In the genomic region with DNA sequence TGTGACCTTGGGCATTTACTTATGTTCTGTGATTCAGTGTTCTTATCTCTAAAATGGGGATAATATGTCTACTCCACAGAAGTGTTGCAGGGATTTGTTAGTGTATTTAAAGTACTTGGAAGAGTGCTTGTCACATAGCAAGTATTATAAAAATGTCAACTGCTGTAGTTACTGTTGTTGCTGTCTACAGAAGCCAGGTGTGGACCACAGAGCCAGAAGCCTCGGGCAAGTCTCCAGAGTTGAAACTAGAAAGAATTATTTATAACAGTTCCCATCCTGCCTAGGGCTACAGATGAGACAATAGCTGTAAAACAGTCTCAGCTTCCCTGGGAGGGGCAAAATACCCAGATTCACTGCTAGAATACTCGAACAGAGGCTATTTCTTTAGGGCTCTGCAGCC, we compare ENCODE assay signal across 12 cellular contexts. TPM values are rescaled to one million over a fixed set of nuclear protein-coding genes. Genes with fewer than 3 reads are reported as not detected.
DNase-seq lines count a peak whose midpoint lies in the region; ATAC-seq and TF ChIP-seq lines count a peak whose summit lies in the region.
"Had no signal": no experiment of that assay in that cellular context is flagged by ENCODE, and none has a peak within 500 bp of the region (broad histone marks: within the 10 kb centered on the region; RNA-seq: fewer than 3 reads in every experiment).

No MANE protein-coding gene starts in this region.

- H3K4me1 Mint-ChIP-seq in T-cell: peaks cover 14 to 31% (median 17%) of the 10 kb centered on the region in 3 donors
- peaks cover 52% of the 10 kb centered on the region for H3K4me1 Mint-ChIP-seq in memory B cell
- peaks cover 25% of the 10 kb centered on the region for H3K4me1 Mint-ChIP-seq in WTC11

- POLR2A ChIA-PET in T-cell (lab: Charles Lee): interaction anchor here in 1 of 2 donors (0.6 to 0.7 kb wide), 2 partner anchors 59 to 75 kb away, joined by 3 read pairs; no protein-coding TSS in a partner anchor
- POLR2A ChIA-PET in WTC11 (lab: Charles Lee): no interaction called here

- H3K27ac Mint-ChIP-seq in T-cell (peak overlapping the region; percentile 57 to 61), memory B cell (peak overlapping the region; percentile 83), WTC11 (no peak overlapping the region)

- no peak for TF ChIP-seq CTCF in WTC11 (IDR thresholded peaks at IDR 0.05)

- H3K27me3 Mint-ChIP-seq in T-cell (no peaks in the 10 kb centered on the region), memory B cell (no peaks in the 10 kb centered on the region), WTC11 (ENCODE audit: low read depth) (peaks cover 2% of the 10 kb centered on the region; the same call in 1 of the 2 replicates)
- H3K27me3 Mint-ChIP-seq: brain had no signal

- H3K4me3 Mint-ChIP-seq in T-cell: no peak overlapping the region
- H3K4me3 Mint-ChIP-seq in memory B cell: no peak overlapping the region
- H3K4me3 Mint-ChIP-seq in WTC11: no peak overlapping the region
- H3K4me3 Mint-ChIP-seq: brain, neural crest cell had no signal

- H3K36me3 Mint-ChIP-seq in T-cell (peaks cover 4% of the 10 kb centered on the region), memory B cell (no peaks in the 10 kb centered on the region), WTC11 (no peaks in the 10 kb centered on the region)
- H3K36me3 Mint-ChIP-seq: brain had no signal

- DNase-seq in Daoy (ENCODE audit: low read depth) (peak; percentile 19), T-cell (no peak), memory B cell (ENCODE audit: low spot score in 2 of 2) (no peak), NCI-H748 (lab: John Stamatoyannopoulos, UW; ENCODE audit: unreplicated experiment) (no peak), SW 1271 (lab: John Stamatoyannopoulos, UW) (no peak), WTC11 (ENCODE audit: low spot score) (no peak), NCI-H526 treated with DMSO at 0.1 percent for 48 hours (lab: John Stamatoyannopoulos, UW) (no peak)
- DNase-seq: NCI-H510A, SK-N-SH had no signal

- H3K9me3 Mint-ChIP-seq in T-cell: no peaks in the 10 kb centered on the region
- H3K9me3 Mint-ChIP-seq in memory B cell: no peaks in the 10 kb centered on the region
- H3K9me3 Mint-ChIP-seq in WTC11: no peaks in the 10 kb centered on the region
- H3K9me3 Mint-ChIP-seq: neural crest cell had no signal

- peak; percentile 44 for ATAC-seq in GM21723 (IDR thresholded peaks at IDR 0.05; ENCODE audit: unreplicated experiment)
- no peak for ATAC-seq in T-cell (replicated peaks in 1 of 4)
- no peak for ATAC-seq in memory B cell (ENCODE audit: low read depth)
- ATAC-seq in WTC11: no peak

- CTCF ChIA-PET in T-cell (lab: Charles Lee) (no interaction called here), WTC11 (lab: Charles Lee) (no interaction called here)

TF ChIP-seq in WTC11, 78 proteins besides CTCF, POLR2A, EP300 and RAD21:
- TF ChIP-seq ERG (CRISPR knock-in tag; IDR thresholded peaks at IDR 0.05) (no peak), ZNF416 (CRISPR knock-in tag; IDR thresholded peaks at IDR 0.05) (no peak), NR3C1 (CRISPR knock-in tag; conservative IDR thresholded peaks at IDR 0.05; ENCODE audit: low read depth) (no peak), RELA (CRISPR knock-in tag; IDR thresholded peaks at IDR 0.05; ENCODE audit: borderline replicate concordance) (no peak), FOXP1 (CRISPR knock-in tag; IDR thresholded peaks at IDR 0.05; ENCODE audit: borderline replicate concordance) (no peak), TCF7 (CRISPR knock-in tag; IDR thresholded peaks at IDR 0.05; ENCODE audit: low read depth) (no peak), ETV6 (CRISPR knock-in tag; IDR thresholded peaks at IDR 0.05) (no peak), AFF4 (CRISPR knock-in tag; IDR thresholded peaks at IDR 0.05; ENCODE audit: borderline replicate concordance) (no peak), ZNF317 (CRISPR knock-in tag; IDR thresholded peaks at IDR 0.05; ENCODE audit: borderline replicate concordance, low read depth) (no peak)
- TF ChIP-seq, protein P1, sequence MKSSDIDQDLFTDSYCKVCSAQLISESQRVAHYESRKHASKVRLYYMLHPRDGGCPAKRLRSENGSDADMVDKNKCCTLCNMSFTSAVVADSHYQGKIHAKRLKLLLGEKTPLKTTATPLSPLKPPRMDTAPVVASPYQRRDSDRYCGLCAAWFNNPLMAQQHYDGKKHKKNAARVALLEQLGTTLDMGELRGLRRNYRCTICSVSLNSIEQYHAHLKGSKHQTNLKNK (CRISPR knock-in tag; IDR thresholded peaks at IDR 0.05): no peak
- TF ChIP-seq, protein P2, sequence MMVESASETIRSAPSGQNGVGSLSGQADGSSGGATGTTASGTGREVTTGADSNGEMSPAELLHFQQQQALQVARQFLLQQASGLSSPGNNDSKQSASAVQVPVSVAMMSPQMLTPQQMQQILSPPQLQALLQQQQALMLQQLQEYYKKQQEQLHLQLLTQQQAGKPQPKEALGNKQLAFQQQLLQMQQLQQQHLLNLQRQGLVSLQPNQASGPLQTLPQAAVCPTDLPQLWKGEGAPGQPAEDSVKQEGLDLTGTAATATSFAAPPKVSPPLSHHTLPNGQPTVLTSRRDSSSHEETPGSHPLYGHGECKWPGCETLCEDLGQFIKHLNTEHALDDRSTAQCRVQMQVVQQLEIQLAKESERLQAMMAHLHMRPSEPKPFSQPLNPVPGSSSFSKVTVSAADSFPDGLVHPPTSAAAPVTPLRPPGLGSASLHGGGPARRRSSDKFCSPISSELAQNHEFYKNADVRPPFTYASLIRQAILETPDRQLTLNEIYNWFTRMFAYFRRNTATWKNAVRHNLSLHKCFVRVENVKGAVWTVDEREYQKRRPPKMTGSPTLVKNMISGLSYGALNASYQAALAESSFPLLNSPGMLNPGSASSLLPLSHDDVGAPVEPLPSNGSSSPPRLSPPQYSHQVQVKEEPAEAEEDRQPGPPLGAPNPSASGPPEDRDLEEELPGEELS (CRISPR knock-in tag; IDR thresholded peaks at IDR 0.05): no peak

RNA-seq across cellular contexts. Expression of gene FUT8, which starts 55.4 kb away (rescaled TPM):
- total RNA-seq in Daoy (2014; rRNA removed; shearing (Covaris generic)): 90.6 and 103 TPM in 2 replicates
- total RNA-seq in T-cell (10 to 100 TPM; 37.6 to 51.7 (median 43.9) TPM), WTC11 (2021) (28.6 to 37.9 TPM (median 31.9 TPM) in 3 replicates)
